ENCODE assay signal across 18 cellular contexts in the genomic region with DNA sequence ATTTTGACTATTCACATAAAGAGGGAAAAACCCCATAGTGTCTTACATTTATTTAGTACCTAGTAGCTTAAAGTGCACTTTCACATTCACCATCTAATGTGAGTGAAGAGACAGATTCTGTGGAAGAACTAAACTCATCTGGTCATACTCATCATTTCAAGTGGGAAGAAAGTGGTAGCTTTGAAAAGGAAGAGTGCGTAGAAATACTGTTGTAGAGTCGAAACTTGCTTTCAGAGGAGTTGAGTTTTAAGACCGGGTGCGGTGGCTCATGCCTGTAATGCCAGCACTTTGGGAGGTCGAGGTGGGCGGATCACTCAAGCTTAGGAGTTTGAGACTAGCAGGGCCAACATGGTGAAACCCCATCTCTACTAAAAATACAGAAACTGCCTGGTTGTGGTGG.
DNase-seq lines count a peak whose midpoint lies in the region; ATAC-seq lines count a peak whose summit lies in the region.
"Had no signal": no experiment of that assay in that cellular context is flagged by ENCODE, and none has a peak within 500 bp of the region (broad histone marks: within the 10 kb centered on the region; RNA-seq: fewer than 3 reads in every experiment).

No MANE protein-coding gene starts in this region.

- ATAC-seq in activated naive CD8-positive, alpha-beta T cell treated with anti-CD3 and anti-CD28 coated beads, Interleukin-2, amount 50 U/mL, for 24 hours = peak; percentile 54
- ATAC-seq in stimulated activated effector memory CD8-positive, alpha-beta T cell treated with anti-CD3 and anti-CD28 coated beads, Interleukin-12 subunit alpha, Interleukin-12 subunit beta, amount 100 ng/mL, for 72 hours = peak; percentile 76
- no peak for ATAC-seq in GM19351 (IDR thresholded peaks at IDR 0.05; ENCODE audit: unreplicated experiment)
- ATAC-seq: HCT116 had no signal

- peaks cover 4% of the 10 kb centered on the region for H3K36me3 Mint-ChIP-seq in activated naive CD8-positive, alpha-beta T cell treated with anti-CD3 and anti-CD28 coated beads, Interleukin-2, amount 50 U/mL, for 24 hours (ENCODE audit: low read depth)
- H3K36me3 Mint-ChIP-seq in activated naive CD8-positive, alpha-beta T cell treated with anti-CD3 and anti-CD28 coated beads for 36 hours = no peaks in the 10 kb centered on the region
- H3K36me3 Mint-ChIP-seq in stimulated activated effector memory CD8-positive, alpha-beta T cell treated with anti-CD3 and anti-CD28 coated beads, Interleukin-12 subunit alpha, Interleukin-12 subunit beta, amount 100 ng/mL, for 72 hours = no peaks in the 10 kb centered on the region

- H3K4me1 Mint-ChIP-seq in activated naive CD8-positive, alpha-beta T cell treated with anti-CD3 and anti-CD28 coated beads, Interleukin-2, amount 50 U/mL, for 24 hours = peaks cover 5% of the 10 kb centered on the region
- H3K4me1 Mint-ChIP-seq in activated naive CD8-positive, alpha-beta T cell treated with anti-CD3 and anti-CD28 coated beads for 36 hours = no peaks in the 10 kb centered on the region
- peaks cover 5% of the 10 kb centered on the region for H3K4me1 Mint-ChIP-seq in stimulated activated effector memory CD8-positive, alpha-beta T cell treated with anti-CD3 and anti-CD28 coated beads, Interleukin-12 subunit alpha, Interleukin-12 subunit beta, amount 100 ng/mL, for 72 hours

- DNase-seq in activated CD4-positive, alpha-beta T cell treated with anti-CD3 and anti-CD28 coated beads for 48 hours = peak; percentile 79
- no peak for DNase-seq in activated CD4-positive, alpha-beta T cell treated with anti-CD3 and anti-CD28 coated beads for 1 hour
- peak; percentile 10 for DNase-seq in activated naive CD8-positive, alpha-beta T cell treated with anti-CD3 and anti-CD28 coated beads, Interleukin-2, amount 50 U/mL, for 24 hours
- no peak for DNase-seq in activated naive CD8-positive, alpha-beta T cell treated with anti-CD3 and anti-CD28 coated beads for 36 hours
- DNase-seq in stimulated activated CD4-positive, alpha-beta T cell treated with anti-CD3 and anti-CD28 coated beads, Interleukin-15, amount 100 ng/mL, for 48 hours (ENCODE audit: low read depth in 2 of 2) = peak; percentile 37 to 57
- DNase-seq in stimulated activated effector memory CD8-positive, alpha-beta T cell treated with anti-CD3 and anti-CD28 coated beads, Interleukin-12 subunit alpha, Interleukin-12 subunit beta, amount 100 ng/mL, for 72 hours (ENCODE audit: low spot score in 2 of 2) = no peak
- no peak for DNase-seq in Kasumi-1 (lab: John Stamatoyannopoulos, UW)
- DNase-seq: 8988T, C1 segment of cervical spinal cord, DMS 273 treated with DMSO at 0.1 percent for 48 hours, GM23248, NCI-H1417 treated with DMSO at 0.1 percent for 48 hours, NCI-H2029, NCI-H2171 treated with DMSO at 0.1 percent for 48 hours, NCI-H774 had no signal

- H3K9me3 Mint-ChIP-seq in activated naive CD8-positive, alpha-beta T cell treated with anti-CD3 and anti-CD28 coated beads, Interleukin-2, amount 50 U/mL, for 24 hours = no peaks in the 10 kb centered on the region
- H3K9me3 Mint-ChIP-seq in activated naive CD8-positive, alpha-beta T cell treated with anti-CD3 and anti-CD28 coated beads for 36 hours = no peaks in the 10 kb centered on the region
- H3K9me3 Mint-ChIP-seq in stimulated activated effector memory CD8-positive, alpha-beta T cell treated with anti-CD3 and anti-CD28 coated beads, Interleukin-12 subunit alpha, Interleukin-12 subunit beta, amount 100 ng/mL, for 72 hours = no peaks in the 10 kb centered on the region
- H3K9me3 Mint-ChIP-seq: IgD-negative memory B cell had no signal

- H3K27ac Mint-ChIP-seq in activated naive CD8-positive, alpha-beta T cell treated with anti-CD3 and anti-CD28 coated beads, Interleukin-2, amount 50 U/mL, for 24 hours = peak overlapping the region; percentile 37
- no peak overlapping the region for H3K27ac Mint-ChIP-seq in activated naive CD8-positive, alpha-beta T cell treated with anti-CD3 and anti-CD28 coated beads for 36 hours
- no peak overlapping the region for H3K27ac Mint-ChIP-seq in stimulated activated effector memory CD8-positive, alpha-beta T cell treated with anti-CD3 and anti-CD28 coated beads, Interleukin-12 subunit alpha, Interleukin-12 subunit beta, amount 100 ng/mL, for 72 hours
- H3K27ac Mint-ChIP-seq: IgD-negative memory B cell had no signal

- no peaks in the 10 kb centered on the region for H3K27me3 Mint-ChIP-seq in activated naive CD8-positive, alpha-beta T cell treated with anti-CD3 and anti-CD28 coated beads, Interleukin-2, amount 50 U/mL, for 24 hours
- no peaks in the 10 kb centered on the region for H3K27me3 Mint-ChIP-seq in activated naive CD8-positive, alpha-beta T cell treated with anti-CD3 and anti-CD28 coated beads for 36 hours
- H3K27me3 Mint-ChIP-seq: IgD-negative memory B cell had no signal

- H3K4me3 Mint-ChIP-seq in activated naive CD8-positive, alpha-beta T cell treated with anti-CD3 and anti-CD28 coated beads, Interleukin-2, amount 50 U/mL, for 24 hours = no peak overlapping the region
- no peak overlapping the region for H3K4me3 Mint-ChIP-seq in activated naive CD8-positive, alpha-beta T cell treated with anti-CD3 and anti-CD28 coated beads for 36 hours
- no peak overlapping the region for H3K4me3 Mint-ChIP-seq in stimulated activated effector memory CD8-positive, alpha-beta T cell treated with anti-CD3 and anti-CD28 coated beads, Interleukin-12 subunit alpha, Interleukin-12 subunit beta, amount 100 ng/mL, for 72 hours
- H3K4me3 Mint-ChIP-seq: IgD-negative memory B cell had no signal

Comparison
In these comparisons a context has a peak if more than half of its experiments do, and no peak if none do; other contexts are left out.
1. DNase-seq: peak in activated CD4-positive, alpha-beta T cell treated with anti-CD3 and anti-CD28 coated beads for 48 hours (single experiment), activated naive CD8-positive, alpha-beta T cell treated with anti-CD3 and anti-CD28 coated beads, Interleukin-2, amount 50 U/mL, for 24 hours (single experiment) and stimulated activated CD4-positive, alpha-beta T cell treated with anti-CD3 and anti-CD28 coated beads, Interleukin-15, amount 100 ng/mL, for 48 hours (2 of 2); none in activated CD4-positive, alpha-beta T cell treated with anti-CD3 and anti-CD28 coated beads for 1 hour (single experiment), activated naive CD8-positive, alpha-beta T cell treated with anti-CD3 and anti-CD28 coated beads for 36 hours (single experiment), stimulated activated effector memory CD8-positive, alpha-beta T cell treated with anti-CD3 and anti-CD28 coated beads, Interleukin-12 subunit alpha, Interleukin-12 subunit beta, amount 100 ng/mL, for 72 hours (0 of 2) and Kasumi-1 (0 of 2).